15 cellular contexts compared by ENCODE assay signal in genomic region chr1:166914111-166914510, GRCh38. TPM values are rescaled to one million over a fixed set of nuclear protein-coding genes. Genes with fewer than 3 reads are reported as not detected.
DNase-seq lines count a peak whose midpoint lies in the region; ATAC-seq and TF ChIP-seq lines count a peak whose summit lies in the region.
"Had no signal": no experiment of that assay in that cellular context is flagged by ENCODE, and none has a peak within 500 bp of the region (broad histone marks: within the 10 kb centered on the region; RNA-seq: fewer than 3 reads in every experiment).

No MANE protein-coding gene starts in this region.

- no peak overlapping the region for H4K8ac ChIP-seq in trophoblast cell (ENCODE audit: low read depth, low read length)

- no peaks in the 10 kb centered on the region for H3K27me3 ChIP-seq in HCT116 (ENCODE audit: insufficient read depth, low read length)
- no peaks in the 10 kb centered on the region for H3K27me3 ChIP-seq in trophoblast cell (ENCODE audit: insufficient read depth, low read length)
- H3K27me3 ChIP-seq in H7 (ENCODE audit: control insufficient read depth, insufficient read depth, low read length) = peaks cover 5% of the 10 kb centered on the region
- H3K27me3 ChIP-seq: BLaER1 had no signal

- H3K79me2 ChIP-seq in HCT116 (ENCODE audit: insufficient read depth, low read length) (no peaks in the 10 kb centered on the region), trophoblast cell (ENCODE audit: control insufficient read depth, insufficient read depth, low read length, poor library complexity) (no peaks in the 10 kb centered on the region)

- no peak overlapping the region for H2AK5ac ChIP-seq in trophoblast cell (ENCODE audit: low read length)

- no peak for TF ChIP-seq RAD21 in HCT116 (IDR thresholded peaks at IDR 0.05; ENCODE audit: low read depth)

- H3K18ac ChIP-seq in trophoblast cell (ENCODE audit: low read length) = no peak overlapping the region

- H4K91ac ChIP-seq in trophoblast cell (ENCODE audit: low read depth, low read length) = no peak overlapping the region

- no peak overlapping the region for H3K14ac ChIP-seq in trophoblast cell (ENCODE audit: low read length)

- H3K9me2 ChIP-seq in HCT116 (ENCODE audit: insufficient read depth) = no peaks in the 10 kb centered on the region

- no peaks in the 10 kb centered on the region for H3K36me3 ChIP-seq in HCT116 (ENCODE audit: control insufficient read depth in 1 of 2, insufficient read depth in 2 of 2, low read length in 2 of 2)
- H3K36me3 ChIP-seq in trophoblast cell (ENCODE audit: control insufficient read depth in 1 of 2, insufficient read depth in 2 of 2, low read length in 2 of 2) = no peaks in the 10 kb centered on the region
- no peaks in the 10 kb centered on the region for H3K36me3 ChIP-seq in H7 (replicated peaks; ENCODE audit: control insufficient read depth, insufficient read depth, low read length)
- H3K36me3 ChIP-seq: BLaER1 had no signal

- H3K4me2 ChIP-seq in HCT116 (ENCODE audit: low read length) (0 out of 2 replicates have a peak overlapping the region, but pooled peaks have one; percentile 14), trophoblast cell (ENCODE audit: low read length) (no peak overlapping the region)
- H3K4me2 ChIP-seq: BLaER1, GM23338, KMS-11 had no signal

- H3K4ac ChIP-seq in trophoblast cell (ENCODE audit: low read depth, low read length) = no peak overlapping the region

- no peak overlapping the region for H4K12ac ChIP-seq in trophoblast cell (ENCODE audit: low read depth, low read length)

- DNase-seq in HCT116 (ENCODE audit: low read depth, low spot score) (no peak), astrocyte of the spinal cord (ENCODE audit: low read depth, low spot score) (peak; percentile 16), trophoblast cell (peak; percentile 71 to 89), Kasumi-1 (lab: John Stamatoyannopoulos, UW) (no peak), H7 (no peak)
- DNase-seq in stimulated activated naive CD4-positive, alpha-beta T cell treated with Interleukin-2 at 50 U/mL for 16 hours (lab: John Stamatoyannopoulos, UW) = no peak
- no peak for DNase-seq in activated naive CD4-positive, alpha-beta T cell treated with anti-CD3 and anti-CD28 coated beads, Interleukin-2, amount 50 U/mL, for 72 hours (ENCODE audit: low spot score in 2 of 2)
- DNase-seq: ACHN; Calu3; CD4-positive, alpha-beta memory T cell; DMS79 treated with DMSO at 0.1 percent for 48 hours had no signal

- no peak overlapping the region for H2BK5ac ChIP-seq in trophoblast cell (ENCODE audit: low read depth, low read length, poor library complexity)

- H4K20me1 ChIP-seq in HCT116 (ENCODE audit: insufficient read depth) = no peaks in the 10 kb centered on the region
- H4K20me1 ChIP-seq: BLaER1 had no signal

- BruUV-seq in HCT116 (replicated peaks; lab: Mats Ljungman, UMichigan) = no TSS peak

- H3K4me3 ChIP-seq in HCT116 (replicated peaks in 1 of 2; ENCODE audit: low read depth in 1 of 2, low read length in 2 of 2) = no peak overlapping the region
- no peak overlapping the region for H3K4me3 ChIP-seq in astrocyte of the spinal cord (ENCODE audit: low read depth, low read length)
- H3K4me3 ChIP-seq in trophoblast cell (ENCODE audit: low read depth, low read length) = no peak overlapping the region
- H3K4me3 ChIP-seq in H7 (ENCODE audit: insufficient read depth, low read depth, low read length) = no peak overlapping the region
- H3K4me3 ChIP-seq: BLaER1, GM23338 had no signal

- H3K23ac ChIP-seq in trophoblast cell (ENCODE audit: low read length) = no peak overlapping the region

- ATAC-seq in HCT116 = no peak
- no peak for ATAC-seq in activated naive CD4-positive, alpha-beta T cell treated with anti-CD3 and anti-CD28 coated beads, Interleukin-2, amount 50 U/mL, for 72 hours
- ATAC-seq: GM23338 had no signal

- POLR2A ChIA-PET in HCT116 (lab: Charles Lee) = no interaction called here

- no peak overlapping the region for H2AFZ ChIP-seq in HCT116 (ENCODE audit: low read depth, low read length, poor library complexity, severe bottlenecking)
- H2AFZ ChIP-seq in trophoblast cell (ENCODE audit: insufficient read depth, low read length, poor library complexity) = no peak overlapping the region
- H2AFZ ChIP-seq: GM23338 had no signal

- CTCF ChIA-PET in HCT116 (lab: Charles Lee) = interaction anchor here (7.0 kb wide), 1 partner anchor 147 kb away, joined by 324 read pairs; no protein-coding TSS in a partner anchor

- H3K9me3 ChIP-seq in HCT116 (ENCODE audit: control insufficient read depth in 1 of 2, insufficient read depth in 1 of 2, low read depth in 1 of 2, low read length in 2 of 2) = no peaks in the 10 kb centered on the region
- H3K9me3 ChIP-seq in trophoblast cell (ENCODE audit: insufficient read depth, low read depth, low read length) = no peaks in the 10 kb centered on the region

- no peak overlapping the region for H3K27ac Mint-ChIP-seq in activated naive CD4-positive, alpha-beta T cell treated with anti-CD3 and anti-CD28 coated beads, Interleukin-2, amount 50 U/mL, for 72 hours
- H3K27ac Mint-ChIP-seq: CD4-positive, alpha-beta memory T cell; GM23338 had no signal

- WGBS in trophoblast cell (ENCODE audit: extremely low coverage, insufficient coverage, insufficient read length) = no CpG with 5 or more reads among the region's 3 CpGs

- RAD21 ChIA-PET in HCT116 (lab: Charles Lee; ENCODE audit: low non-redundant PET in 1 of 2, low total read pairs in 2 of 2, uncharacterized antibody in 2 of 2, unreplicated experiment in 2 of 2) = no interaction called here

- peaks cover 0 to 5% of the 10 kb centered on the region in 2 donors for H3K9me3 Mint-ChIP-seq in activated naive CD4-positive, alpha-beta T cell treated with anti-CD3 and anti-CD28 coated beads, Interleukin-2, amount 50 U/mL, for 72 hours

- H3K4me1 ChIP-seq in HCT116 (ENCODE audit: control insufficient read depth in 1 of 2, insufficient read depth in 2 of 2, low read length in 2 of 2) (peaks cover 0 to 37% of the 10 kb centered on the region in 2 experiments; a peak in 3 of 4 replicates), trophoblast cell (ENCODE audit: control insufficient read depth in 1 of 2, insufficient read depth in 2 of 2, low read length in 2 of 2) (peaks cover 0 to 7% of the 10 kb centered on the region in 2 experiments)
- H3K4me1 ChIP-seq: BLaER1 had no signal

- TF ChIP-seq CTCF in HCT116 (IDR thresholded peaks at IDR 0.05 in 2 of 3, conservative IDR thresholded peaks at IDR 0.05 in 1 of 3; ENCODE audit: borderline replicate concordance in 1 of 3, insufficient read depth in 1 of 3, low read depth in 2 of 3, low read length in 2 of 3) = no peak
- TF ChIP-seq CTCF in astrocyte of the spinal cord (IDR thresholded peaks at IDR 0.05; ENCODE audit: low read depth, low read length) = no peak

- H3K79me1 ChIP-seq in trophoblast cell (ENCODE audit: low read length) = no peaks in the 10 kb centered on the region

- no peak overlapping the region for H3K9ac ChIP-seq in HCT116 (ENCODE audit: low read length)
- H3K9ac ChIP-seq in trophoblast cell (ENCODE audit: low read length) = no peak overlapping the region
- H3K9ac ChIP-seq: BLaER1, KMS-11 had no signal

- no peak overlapping the region for H3K27ac ChIP-seq in HCT116 (ENCODE audit: low read depth, low read length)
- H3K27ac ChIP-seq in trophoblast cell (ENCODE audit: low read depth, low read length) = no peak overlapping the region
- H3K27ac ChIP-seq: BLaER1, KMS-11 had no signal

- TF ChIP-seq POLR2A in HCT116 (IDR thresholded peaks at IDR 0.05; ENCODE audit: borderline replicate concordance, extremely low read depth, insufficient read depth, insufficient read length) = no peak

- in situ Hi-C loops in astrocyte of the spinal cord (cut with HindIII; ENCODE audit: low sequenced_read_pairs) = no loop called here

- H2BK12ac ChIP-seq in trophoblast cell (ENCODE audit: low read length) = no peak overlapping the region

- H3K36me3 Mint-ChIP-seq in activated naive CD4-positive, alpha-beta T cell treated with anti-CD3 and anti-CD28 coated beads, Interleukin-2, amount 50 U/mL, for 72 hours = no peaks in the 10 kb centered on the region
- H3K36me3 Mint-ChIP-seq: CD14-positive monocyte; CD4-positive, alpha-beta memory T cell had no signal

- intact Hi-C loops in HCT116 (cut with micrococcal nuclease) = no loop called here

- no peak overlapping the region for H2BK120ac ChIP-seq in trophoblast cell (ENCODE audit: insufficient read depth, low read length, poor library complexity)

TF ChIP-seq in HCT116, 20 proteins besides CTCF, POLR2A, EP300 and RAD21:
- TF ChIP-seq POLR2AphosphoS5 (IDR thresholded peaks at IDR 0.05; ENCODE audit: low read depth, low read length) = no peak

RNA-seq across cellular contexts. Expression of gene TADA1, which starts 38.0 kb away (rescaled TPM):
- 16.0 TPM for total RNA-seq in HCT116 (2021; ENCODE audit: unreplicated experiment)
- polyA plus RNA-seq in HCT116 (2012) = 7.9 and 10.1 TPM in 2 replicates
- polyA plus RNA-seq in trophoblast cell (2013) = 10.9 and 11.5 TPM in 2 replicates
- total RNA-seq in activated naive CD4-positive, alpha-beta T cell treated with anti-CD3 and anti-CD28 coated beads, Interleukin-2, amount 50 U/mL, for 72 hours = 10 to 100 TPM; 13.6 to 23.6 TPM
- total RNA-seq in H7 (2014; rRNA removed; shearing (Covaris generic)) = 30.7 and 39.4 TPM in 2 replicates

Comparison
In these comparisons a context has a peak if more than half of its experiments do, and no peak if none do; other contexts are left out.
1. DNase-seq: peak in astrocyte of the spinal cord (single experiment) and trophoblast cell (2 of 2); none in HCT116 (single experiment), stimulated activated naive CD4-positive, alpha-beta T cell treated with Interleukin-2 at 50 U/mL for 16 hours (single experiment), Kasumi-1 (0 of 2), activated naive CD4-positive, alpha-beta T cell treated with anti-CD3 and anti-CD28 coated beads, Interleukin-2, amount 50 U/mL, for 72 hours (0 of 2) and H7 (single experiment).